Comparison of ENCODE assay signal across 8 cellular contexts in the genomic region with DNA sequence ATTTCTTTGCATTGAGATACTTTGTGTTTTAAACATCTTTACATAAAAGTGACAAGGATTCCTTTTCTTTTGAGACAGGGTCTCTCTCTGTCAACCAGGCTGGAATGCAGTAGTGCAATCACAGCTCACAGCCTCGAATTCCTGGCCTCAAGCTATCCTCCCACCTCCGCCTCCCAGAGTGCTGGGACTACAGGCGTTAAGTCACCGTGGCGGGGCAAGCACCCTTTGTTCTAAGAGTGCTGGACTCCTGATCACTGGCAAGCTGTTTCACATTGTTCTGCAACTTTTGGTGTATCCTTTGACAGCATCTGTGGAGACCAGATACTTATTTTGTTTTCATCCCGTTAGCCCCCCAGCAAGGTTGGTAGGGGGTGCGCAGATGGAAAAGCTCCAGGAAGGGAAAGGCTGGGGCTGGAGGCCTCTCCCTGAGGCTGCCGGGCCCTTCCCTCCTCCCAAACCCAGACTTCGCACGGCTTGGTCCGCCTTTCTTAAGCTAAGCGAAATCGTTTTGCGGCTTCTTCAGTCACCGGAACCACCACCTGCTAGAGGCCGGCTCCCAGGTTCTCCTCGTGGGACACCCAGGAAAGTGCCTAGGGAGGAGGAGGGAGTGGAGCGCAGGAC. TPM values are rescaled to one million over a fixed set of nuclear protein-coding genes. Genes with fewer than 3 reads are reported as not detected.
DNase-seq lines count a peak whose midpoint lies in the region; ATAC-seq and TF ChIP-seq lines count a peak whose summit lies in the region.

No MANE protein-coding gene starts in this region.

- intact Hi-C loops in activated B cell treated with CpG ODN at 0.5 μM for 24 hours (cut with micrococcal nuclease), result loop anchor here (5.0 kb wide), 1 partner anchor 38 kb away; no protein-coding TSS in a partner anchor
- intact Hi-C loops in prostate gland (cut with DNase I), result no loop called here

- H3K27ac Mint-ChIP-seq in activated B cell treated with CpG ODN at 0.5 μM for 24 hours, result no peak overlapping the region

- 25 to 41% methylated on average over 8 of the region's 18 CpGs for WGBS in gastroesophageal sphincter (ENCODE audit: low coverage in 1 of 2), 2 donors
- 13% methylated on average over 18 of the region's 18 CpGs for WGBS in prostate gland

- TF ChIP-seq CTCF in GM06990 (IDR thresholded peaks at IDR 0.05; ENCODE audit: insufficient read depth, low read length, poor library complexity, severe bottlenecking) (no peak), activated B cell treated with CpG ODN at 0.5 μM for 24 hours (IDR thresholded peaks at IDR 0.05) (no peak), gastroesophageal sphincter (IDR thresholded peaks at IDR 0.05) (no peak), prostate gland (IDR thresholded peaks at IDR 0.05) (no peak), BE2C (IDR thresholded peaks at IDR 0.05; ENCODE audit: low read depth, low read length) (no peak)

- H3K36me3 ChIP-seq in GM06990 (ENCODE audit: control insufficient read depth, insufficient read depth, low read length), result no peaks in the 10 kb centered on the region
- H3K36me3 ChIP-seq in gastroesophageal sphincter, result no peaks in the 10 kb centered on the region
- H3K36me3 ChIP-seq in prostate gland, result no peaks in the 10 kb centered on the region
- H3K36me3 ChIP-seq in BE2C, result no peaks in the 10 kb centered on the region

- ATAC-seq in activated B cell treated with CpG ODN at 0.5 μM for 24 hours (ENCODE audit: low read depth) (no peak), gastroesophageal sphincter (peak; percentile 18)

- no peak for DNase-seq in GM06990 (ENCODE audit: extremely low read depth, insufficient read length)
- DNase-seq in activated B cell treated with CpG ODN at 0.5 μM for 24 hours, result no peak
- no peak for DNase-seq in prostate gland (ENCODE audit: low spot score)
- DNase-seq in BE2C, result no peak
- DNase-seq in SHP77 treated with DMSO at 0.1 percent for 48 hours (lab: John Stamatoyannopoulos, UW), result no peak
- DNase-seq in NK-92 treated with Interleukin-12 subunit alpha and Interleukin-12 subunit beta, amount 100 ng/mL, for 24 hours (lab: John Stamatoyannopoulos, UW), result no peak
- no peak for DNase-seq in NCI-H69 (lab: John Stamatoyannopoulos, UW)

- H3K27ac ChIP-seq in gastroesophageal sphincter (peak overlapping the region in 3 of 4 donors; percentile 51 to 76 (median 69)), prostate gland (peak overlapping the region; percentile 72 to 76)

- no peaks in the 10 kb centered on the region for H3K9me3 ChIP-seq in gastroesophageal sphincter
- no peaks in the 10 kb centered on the region for H3K9me3 ChIP-seq in prostate gland
- H3K9me3 ChIP-seq in BE2C, result no peaks in the 10 kb centered on the region

- POLR2A ChIA-PET in activated B cell treated with CpG ODN at 0.5 μM for 24 hours (lab: Charles Lee), result interaction anchor here (0.6 to 1.5 kb wide), 3 partner anchors 14 to 231 kb away, joined by 3 to 4 read pairs (median 3); a partner anchor contains a TSS

- no peaks in the 10 kb centered on the region for H3K36me3 Mint-ChIP-seq in activated B cell treated with CpG ODN at 0.5 μM for 24 hours (ENCODE audit: low read depth)

- peaks cover 18% of the 10 kb centered on the region for H3K4me1 Mint-ChIP-seq in activated B cell treated with CpG ODN at 0.5 μM for 24 hours

- TF ChIP-seq POLR2A in gastroesophageal sphincter (IDR thresholded peaks at IDR 0.05), result no peak
- no peak for TF ChIP-seq POLR2A in prostate gland (IDR thresholded peaks at IDR 0.05)

- H3K9me3 Mint-ChIP-seq in activated B cell treated with CpG ODN at 0.5 μM for 24 hours, result no peaks in the 10 kb centered on the region

- H3K27me3 Mint-ChIP-seq in activated B cell treated with CpG ODN at 0.5 μM for 24 hours, result peaks cover 37% of the 10 kb centered on the region

- peak overlapping the region; percentile 75 for H3K4me3 Mint-ChIP-seq in activated B cell treated with CpG ODN at 0.5 μM for 24 hours

- peaks cover 0 to 29% (median 10%) of the 10 kb centered on the region in 3 donors for H3K4me1 ChIP-seq in gastroesophageal sphincter
- no peaks in the 10 kb centered on the region for H3K4me1 ChIP-seq in prostate gland (replicated peaks)
- H3K4me1 ChIP-seq in BE2C, result no peaks in the 10 kb centered on the region

- no peak for TF ChIP-seq EP300 in gastroesophageal sphincter (IDR thresholded peaks at IDR 0.05)

- CTCF ChIA-PET in activated B cell treated with CpG ODN at 0.5 μM for 24 hours (lab: Charles Lee), result no interaction called here

- H3K4me3 ChIP-seq in GM06990 (replicated peaks; ENCODE audit: low read depth, low read length) (peak overlapping the region; percentile 59), gastroesophageal sphincter (peak overlapping the region; percentile 32 to 67), prostate gland (peak overlapping the region; percentile 43 to 44), BE2C (ENCODE audit: low read depth, low read length) (no peak overlapping the region)

- H3K27me3 ChIP-seq in GM06990 (replicated peaks; ENCODE audit: control insufficient read depth, insufficient read depth, low read length) (no peaks in the 10 kb centered on the region; the same call in 1 of the 2 replicates), gastroesophageal sphincter (peaks cover 51% of the 10 kb centered on the region), prostate gland (replicated peaks; ENCODE audit: insufficient read depth) (no peaks in the 10 kb centered on the region), BE2C (peaks cover 22% of the 10 kb centered on the region)

RNA-seq across cellular contexts. Expression of a gene that starts 1.1 kb away (rescaled TPM):
- total RNA-seq in activated B cell treated with CpG ODN at 0.5 μM for 24 hours, result not detected in 2 replicates
- 10 to 100 TPM in 2 of 4 donors, 1 to 10 TPM in 2; 5.4 to 27.1 (median 10.6) TPM for total RNA-seq in gastroesophageal sphincter
- total RNA-seq in prostate gland, result 10 to 100 TPM; 21.0 to 23.1 TPM
- not detected for polyA plus RNA-seq in BE2C (2012; ENCODE audit: insufficient read depth, insufficient read length, low read depth)

RNA-seq across cellular contexts. Expression of a gene that starts 44.7 kb away (rescaled TPM):
- total RNA-seq in activated B cell treated with CpG ODN at 0.5 μM for 24 hours (5.3 and 5.5 TPM in 2 replicates), gastroesophageal sphincter (10 to 100 TPM in 1 of 4 donors, 1 to 10 TPM in 2, under 1 TPM in 1; 0.57 to 11.2 (median 2.3) TPM), prostate gland (under 1 TPM; 0.36 to 0.85 TPM)
- polyA plus RNA-seq in BE2C (2012; ENCODE audit: insufficient read depth, insufficient read length, low read depth), result 44.2 TPM

RNA-seq across cellular contexts. Expression of a gene that starts 47.0 kb away (rescaled TPM):
- total RNA-seq in activated B cell treated with CpG ODN at 0.5 μM for 24 hours (0.44 and 0.49 TPM in 2 replicates), gastroesophageal sphincter (10 to 100 TPM; 12.6 to 23.2 (median 18.8) TPM), prostate gland (10 to 100 TPM in 1 of 2 donors, 1 to 10 TPM in 1; 7.0 to 13.8 TPM)
- 160 TPM for polyA plus RNA-seq in BE2C (2012; ENCODE audit: insufficient read depth, insufficient read length, low read depth)

RNA-seq across cellular contexts. Expression of a gene that starts 59.0 kb away (rescaled TPM):
- not detected in 2 replicates for total RNA-seq in activated B cell treated with CpG ODN at 0.5 μM for 24 hours
- total RNA-seq in gastroesophageal sphincter, result 1 to 10 TPM in 3 of 4 donors, under 1 TPM in 1; 0.47 to 9.6 (median 3.7) TPM
- total RNA-seq in prostate gland, result 10 to 100 TPM in 1 of 2 donors, 1 to 10 TPM in 1; 8.4 to 27.2 TPM
- 1.4 TPM for polyA plus RNA-seq in BE2C (2012; ENCODE audit: insufficient read depth, insufficient read length, low read depth)
